ENCODE assay signal across 1 cellular context in genomic region chr2:46339676-46340459, GRCh38.
TF ChIP-seq lines count a peak whose summit lies in the region.

No MANE protein-coding gene starts in this region.

TF ChIP-seq in K562, 482 proteins besides CTCF, POLR2A, EP300 and RAD21 (continued from another document and continues in another):
- TF ChIP-seq SRSF7 (optimal IDR thresholded peaks at IDR 0.05; ENCODE audit: low read depth, low read length), result no peak
- TF ChIP-seq ZNF354B (CRISPR knock-in tag; IDR thresholded peaks at IDR 0.05), result no peak
- TF ChIP-seq ZNF785 (CRISPR knock-in tag; IDR thresholded peaks at IDR 0.05), result no peak
- TF ChIP-seq FOXA1 (IDR thresholded peaks at IDR 0.05; ENCODE audit: borderline replicate concordance), result peak; percentile 70; the same call in 1 of the 2 replicates
- TF ChIP-seq PRDM10 (IDR thresholded peaks at IDR 0.05; ENCODE audit: partially characterized antibody), result peak; percentile 76
- peak; percentile 97 for TF ChIP-seq SMAD4 (CRISPR knock-in tag; conservative IDR thresholded peaks at IDR 0.05)
- TF ChIP-seq, protein P1, sequence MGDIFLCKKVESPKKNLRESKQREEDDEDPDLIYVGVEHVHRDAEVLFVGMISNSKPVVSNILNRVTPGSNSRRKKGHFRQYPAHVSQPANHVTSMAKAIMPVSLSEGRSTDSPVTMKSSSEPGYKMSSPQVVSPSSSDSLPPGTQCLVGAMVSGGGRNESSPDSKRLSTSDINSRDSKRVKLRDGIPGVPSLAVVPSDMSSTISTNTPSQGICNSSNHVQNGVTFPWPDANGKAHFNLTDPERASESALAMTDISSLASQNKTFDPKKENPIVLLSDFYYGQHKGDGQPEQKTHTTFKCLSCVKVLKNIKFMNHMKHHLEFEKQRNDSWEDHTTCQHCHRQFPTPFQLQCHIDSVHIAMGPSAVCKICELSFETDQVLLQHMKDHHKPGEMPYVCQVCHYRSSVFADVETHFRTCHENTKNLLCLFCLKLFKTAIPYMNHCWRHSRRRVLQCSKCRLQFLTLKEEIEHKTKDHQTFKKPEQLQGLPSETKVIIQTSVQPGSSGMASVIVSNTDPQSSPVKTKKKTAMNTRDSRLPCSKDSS (IDR thresholded peaks at IDR 0.05; ENCODE audit: low read depth, partially characterized antibody), result no peak
- peak; percentile 92 for TF ChIP-seq FOXJ2 (tag; IDR thresholded peaks at IDR 0.05)
- TF ChIP-seq MYBL2 (IDR thresholded peaks at IDR 0.05; ENCODE audit: low read depth), result no peak; the same call in 1 of the 2 replicates
- no peak for TF ChIP-seq MYBL2 (CRISPR knock-in tag; IDR thresholded peaks at IDR 0.05; ENCODE audit: borderline replicate concordance)
- TF ChIP-seq ZKSCAN1 (IDR thresholded peaks at IDR 0.05; ENCODE audit: low read depth, low read length), result no peak
- no peak for TF ChIP-seq ZZZ3 (IDR thresholded peaks at IDR 0.05)
- TF ChIP-seq SOX6 (IDR thresholded peaks at IDR 0.05), result peak; percentile 96
- TF ChIP-seq MTF1 (CRISPR knock-in tag; IDR thresholded peaks at IDR 0.05; ENCODE audit: borderline replicate concordance), result no peak
- TF ChIP-seq TGIF2 (CRISPR knock-in tag; IDR thresholded peaks at IDR 0.05), result no peak
- TF ChIP-seq HDAC8 (tag; IDR thresholded peaks at IDR 0.05), result no peak
- 0 out of 2 replicates have a peak, but pooled peaks have one; percentile 59 for TF ChIP-seq PTBP1 (IDR thresholded peaks at IDR 0.05; ENCODE audit: low read depth, low read length)
- TF ChIP-seq YBX1 (IDR thresholded peaks at IDR 0.05), result no peak
- TF ChIP-seq ZNF766 (CRISPR knock-in tag; conservative IDR thresholded peaks at IDR 0.05), result peak; percentile 89
- peak; percentile 69; the same call in 1 of the 2 replicates for TF ChIP-seq MXI1 (IDR thresholded peaks at IDR 0.05; ENCODE audit: low read depth, low read length)
- no peak for TF ChIP-seq PTRF (tag; IDR thresholded peaks at IDR 0.05)
- 0 out of 2 replicates have a peak, but pooled peaks have one; percentile 9 for TF ChIP-seq RFX1 (IDR thresholded peaks at IDR 0.05)
- TF ChIP-seq ELF4 (CRISPR knock-in tag; IDR thresholded peaks at IDR 0.05), result no peak; the same call in 1 of the 2 replicates
- peak; percentile 95 to 97 for TF ChIP-seq TRIM24 (IDR thresholded peaks at IDR 0.05)
- TF ChIP-seq, protein P2, sequence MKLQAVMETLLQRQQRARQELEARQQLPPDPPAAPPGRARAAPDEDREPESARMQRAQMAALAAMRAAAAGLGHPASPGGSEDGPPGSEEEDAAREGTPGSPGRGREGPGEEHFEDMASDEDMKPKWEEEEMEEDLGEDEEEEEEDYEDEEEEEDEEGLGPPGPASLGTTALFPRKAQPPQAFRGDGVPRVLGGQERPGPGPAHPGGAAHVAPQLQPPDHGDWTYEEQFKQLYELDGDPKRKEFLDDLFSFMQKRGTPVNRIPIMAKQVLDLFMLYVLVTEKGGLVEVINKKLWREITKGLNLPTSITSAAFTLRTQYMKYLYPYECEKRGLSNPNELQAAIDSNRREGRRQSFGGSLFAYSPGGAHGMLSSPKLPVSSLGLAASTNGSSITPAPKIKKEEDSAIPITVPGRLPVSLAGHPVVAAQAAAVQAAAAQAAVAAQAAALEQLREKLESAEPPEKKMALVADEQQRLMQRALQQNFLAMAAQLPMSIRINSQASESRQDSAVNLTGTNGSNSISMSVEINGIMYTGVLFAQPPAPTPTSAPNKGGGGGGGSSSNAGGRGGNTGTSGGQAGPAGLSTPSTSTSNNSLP (IDR thresholded peaks at IDR 0.05; ENCODE audit: borderline replicate concordance, low read depth, low read length), result peak; percentile 74; the same call in 1 of the 2 replicates
- TF ChIP-seq ZNF384 (IDR thresholded peaks at IDR 0.05; ENCODE audit: low read depth, low read length), result no peak; the same call in 1 of the 2 replicates
- no peak for TF ChIP-seq SAFB (IDR thresholded peaks at IDR 0.05; ENCODE audit: borderline replicate concordance, low read depth, low read length)
- peak in 1 of 3 experiments; percentile 58 for TF ChIP-seq YY1 (IDR thresholded peaks at IDR 0.05; ENCODE audit: borderline replicate concordance in 1 of 3, control insufficient read depth in 1 of 3, extremely low read depth in 1 of 3, insufficient read depth in 3 of 3, insufficient read length in 1 of 3, insufficient replicate concordance in 2 of 3, low read depth in 1 of 3, low read length in 2 of 3)
- TF ChIP-seq SMAD1 (IDR thresholded peaks at IDR 0.05; ENCODE audit: low read depth, low read length, partially characterized antibody), result peak; percentile 99
- peak; percentile 80 for TF ChIP-seq VEZF1 (CRISPR knock-in tag; IDR thresholded peaks at IDR 0.05)
- no peak for TF ChIP-seq KAT8 (IDR thresholded peaks at IDR 0.05; ENCODE audit: low read depth)
- TF ChIP-seq SP2 (IDR thresholded peaks at IDR 0.05; ENCODE audit: extremely low read depth, low read depth, low read length, poor library complexity, severe bottlenecking), result no peak
- 0 out of 2 replicates have a peak, but pooled peaks have one; percentile 32 for TF ChIP-seq GTF2E2 (tag; IDR thresholded peaks at IDR 0.05)
- peak; percentile 44; the same call in 1 of the 2 replicates for TF ChIP-seq ESRRA (IDR thresholded peaks at IDR 0.05; ENCODE audit: borderline replicate concordance, low read depth)
- TF ChIP-seq ZNF431 (CRISPR knock-in tag; IDR thresholded peaks at IDR 0.05), result peak; percentile 63; the same call in 1 of the 2 replicates
- TF ChIP-seq CSDE1 (IDR thresholded peaks at IDR 0.05), result no peak
- TF ChIP-seq TFAP4 (CRISPR knock-in tag; IDR thresholded peaks at IDR 0.05; ENCODE audit: borderline replicate concordance), result peak; percentile 99
- TF ChIP-seq HMG20A (CRISPR knock-in tag; conservative IDR thresholded peaks at IDR 0.05), result no peak
- TF ChIP-seq POLR2AphosphoS2 (IDR thresholded peaks at IDR 0.05; ENCODE audit: low read length), result no peak
- TF ChIP-seq POU5F1 (IDR thresholded peaks at IDR 0.05; ENCODE audit: borderline replicate concordance, low read depth, low read length, partially characterized antibody), result no peak
- TF ChIP-seq CC2D1A (IDR thresholded peaks at IDR 0.05), result peak; percentile 90
- no peak for TF ChIP-seq KDM5B (IDR thresholded peaks at IDR 0.05; ENCODE audit: insufficient replicate concordance, low read depth, low read length)
- no peak for TF ChIP-seq THAP7 (CRISPR knock-in tag; IDR thresholded peaks at IDR 0.05)
- TF ChIP-seq GABPB1 (CRISPR knock-in tag; IDR thresholded peaks at IDR 0.05), result 0 out of 2 replicates have a peak, but pooled peaks have one; percentile 47
- TF ChIP-seq DNMT1 (IDR thresholded peaks at IDR 0.05), result no peak
- TF ChIP-seq SIX5 (IDR thresholded peaks at IDR 0.05; ENCODE audit: borderline replicate concordance in 1 of 2, insufficient read depth in 1 of 2, low read depth in 1 of 2, low read length in 2 of 2), result no peak
- TF ChIP-seq, protein P3, sequence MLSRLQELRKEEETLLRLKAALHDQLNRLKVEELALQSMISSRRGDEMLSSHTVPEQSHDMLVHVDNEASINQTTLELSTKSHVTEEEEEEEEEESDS (CRISPR knock-in tag; IDR thresholded peaks at IDR 0.05), result no peak
- TF ChIP-seq ZNF518B (CRISPR knock-in tag; IDR thresholded peaks at IDR 0.05), result no peak
- peak in 1 of 2 experiments; percentile 72; a peak in 1 of 4 replicates for TF ChIP-seq BCLAF1 (IDR thresholded peaks at IDR 0.05; ENCODE audit: borderline replicate concordance in 1 of 2, control insufficient read depth in 1 of 2, low read depth in 2 of 2, low read length in 1 of 2)
- TF ChIP-seq GATA2 (CRISPR knock-in tag; IDR thresholded peaks at IDR 0.05), result peak; percentile 99
- no peak for TF ChIP-seq ZNF253 (CRISPR knock-in tag; conservative IDR thresholded peaks at IDR 0.05)
- 0 out of 2 replicates have a peak, but pooled peaks have one; percentile 80 for TF ChIP-seq NR1H2 (CRISPR knock-in tag; IDR thresholded peaks at IDR 0.05)
